ENCODE assay signal across 15 cellular contexts in genomic region chr2:173145454-173145853, GRCh38.
"Had no signal": no experiment of that assay in that cellular context is flagged by ENCODE, and none has a peak within 500 bp of the region (broad histone marks: within the 10 kb centered on the region; RNA-seq: fewer than 3 reads in every experiment).

No MANE protein-coding gene starts in this region.

- H3K9me3 ChIP-seq: esophagus squamous epithelium, stomach, thoracic aorta, upper lobe of right lung had no signal

- H3K4me3 ChIP-seq: cardiac muscle cell, esophagus squamous epithelium, stomach, thoracic aorta, upper lobe of right lung had no signal

- ATAC-seq: left ventricle myocardium superior, right cardiac atrium, upper lobe of right lung had no signal

- DNase-seq: activated CD4-positive, alpha-beta T cell treated with anti-CD3 and anti-CD28 coated beads, Interleukin-2, amount 50 U/mL, for 4 hours; activated CD4-positive, CD25-positive, alpha-beta regulatory T cell; activated naive CD4-positive, alpha-beta T cell; esophagus squamous epithelium; kidney glomerular epithelial cell; left ventricle myocardium superior; mesenchymal stem cell; nucleus accumbens; right cardiac atrium; stomach; upper lobe of right lung had no signal

- H3K4me3 Mint-ChIP-seq: activated T-helper 1 cell treated with anti-CD3 and anti-CD28 coated beads, Interleukin-12 subunit alpha, Interleukin-12 subunit beta, Interleukin-2, Interleukin-4 antibody, amounts not matched to agents 30 ng/mL and 10 ng/mL and 1 ng/mL, durations not matched to agents 14 hours and 24 hours and 36 hours; nephron had no signal

- H3K27me3 ChIP-seq: cardiac muscle cell, esophagus squamous epithelium, stomach, upper lobe of right lung had no signal

- H3K36me3 ChIP-seq: cardiac muscle cell, stomach, thoracic aorta, upper lobe of right lung had no signal

- H3K27ac Mint-ChIP-seq: activated T-helper 1 cell treated with anti-CD3 and anti-CD28 coated beads, Interleukin-12 subunit alpha, Interleukin-12 subunit beta, Interleukin-2, Interleukin-4 antibody, amounts not matched to agents 30 ng/mL and 10 ng/mL and 1 ng/mL, durations not matched to agents 14 hours and 24 hours and 36 hours; nephron had no signal

- H3K27ac ChIP-seq: cardiac muscle cell, esophagus squamous epithelium, stomach, thoracic aorta, upper lobe of right lung had no signal
